In the genomic region with DNA sequence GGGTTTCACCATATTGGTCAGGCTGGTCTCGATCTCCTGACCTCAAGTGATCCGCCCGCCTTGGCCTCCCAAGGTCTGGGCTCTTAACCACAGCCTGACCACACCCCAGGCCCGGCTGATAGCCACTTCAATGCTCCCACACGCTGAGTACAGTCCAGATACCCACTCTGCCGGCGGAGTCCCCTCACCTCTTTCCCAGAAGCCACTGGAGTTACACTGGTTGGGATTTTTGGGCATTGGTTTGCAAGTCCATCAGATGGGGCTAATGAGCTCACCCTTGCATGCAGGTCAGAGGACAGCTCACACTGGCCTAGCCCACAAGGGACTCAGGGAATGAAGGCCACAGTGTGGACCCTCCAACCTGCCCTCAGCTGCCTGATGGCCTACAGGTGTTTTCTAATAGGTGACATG, we compare ENCODE assay signal across 1 cellular context.
TF ChIP-seq lines count a peak whose summit lies in the region.

No MANE protein-coding gene starts in this region.

TF ChIP-seq in K562, 482 proteins besides CTCF, POLR2A, EP300 and RAD21 (continued from another document):
- TF ChIP-seq KLF1 (tag; IDR thresholded peaks at IDR 0.05) (peak; percentile 92), ZNF695 (CRISPR knock-in tag; IDR thresholded peaks at IDR 0.05) (no peak), ZNF316 (IDR thresholded peaks at IDR 0.05) (peak; percentile 91), ATF1 (CRISPR knock-in tag; IDR thresholded peaks at IDR 0.05) (no peak), ATF1 (tag; IDR thresholded peaks at IDR 0.05) (0 out of 2 replicates have a peak, but pooled peaks have one; percentile 10), TOE1 (IDR thresholded peaks at IDR 0.05; ENCODE audit: borderline replicate concordance) (0 out of 2 replicates have a peak, but pooled peaks have one; percentile 17), TOE1 (CRISPR knock-in tag; IDR thresholded peaks at IDR 0.05; ENCODE audit: borderline replicate concordance, low read depth) (no peak), CTBP1 (IDR thresholded peaks at IDR 0.05; ENCODE audit: borderline replicate concordance) (peak; percentile 33; the same call in 1 of the 2 replicates), TRIM24 (IDR thresholded peaks at IDR 0.05) (peak; percentile 22 to 75; a peak in 3 of 4 replicates), KDM1A (IDR thresholded peaks at IDR 0.05) (peak; percentile 41 to 46; a peak in 2 of 4 replicates), ZSCAN29 (IDR thresholded peaks at IDR 0.05) (no peak), CXXC5 (CRISPR knock-in tag; IDR thresholded peaks at IDR 0.05) (peak; percentile 19; the same call in 1 of the 2 replicates), JUND (IDR thresholded peaks at IDR 0.05; ENCODE audit: borderline replicate concordance, low read depth, low read length) (0 out of 2 replicates have a peak, but pooled peaks have one; percentile 8), JUND (tag; IDR thresholded peaks at IDR 0.05; ENCODE audit: borderline replicate concordance, low read depth, low read length) (no peak), RBM14 (IDR thresholded peaks at IDR 0.05; ENCODE audit: borderline replicate concordance, insufficient read depth, low read depth, low read length) (no peak), CBFA2T2 (conservative IDR thresholded peaks at IDR 0.05) (peak; percentile 25; the same call in 1 of the 2 replicates), TRIM28 (IDR thresholded peaks at IDR 0.05) (peak; percentile 83; the same call in 1 of the 2 replicates), HDAC2 (IDR thresholded peaks at IDR 0.05) (peak; percentile 16; the same call in 1 of the 2 replicates), MTA3 (IDR thresholded peaks at IDR 0.05; ENCODE audit: borderline replicate concordance) (no peak), ZFX (CRISPR knock-in tag; IDR thresholded peaks at IDR 0.05) (no peak), MYNN (IDR thresholded peaks at IDR 0.05) (peak; percentile 32; the same call in 1 of the 2 replicates), MYNN (CRISPR knock-in tag; IDR thresholded peaks at IDR 0.05) (no peak), POLR2AphosphoS2 (IDR thresholded peaks at IDR 0.05; ENCODE audit: low read length) (no peak), SP1 (CRISPR knock-in tag; IDR thresholded peaks at IDR 0.05) (peak; percentile 36; the same call in 1 of the 2 replicates), TCF7 (IDR thresholded peaks at IDR 0.05; ENCODE audit: borderline replicate concordance) (no peak), ZNF583 (CRISPR knock-in tag; IDR thresholded peaks at IDR 0.05) (0 out of 2 replicates have a peak, but pooled peaks have one; percentile 10), NFIC (IDR thresholded peaks at IDR 0.05) (peak; percentile 11; the same call in 1 of the 2 replicates), ESRRA (IDR thresholded peaks at IDR 0.05; ENCODE audit: borderline replicate concordance, low read depth) (peak; percentile 56; the same call in 1 of the 2 replicates), MTA2 (IDR thresholded peaks at IDR 0.05; ENCODE audit: low read depth) (0 out of 2 replicates have a peak, but pooled peaks have one; percentile 15), DPF2 (IDR thresholded peaks at IDR 0.05) (peak; percentile 57), BCOR (IDR thresholded peaks at IDR 0.05) (peak; percentile 63; the same call in 1 of the 2 replicates), ZNF57 (CRISPR knock-in tag; IDR thresholded peaks at IDR 0.05) (no peak), ZBTB1 (CRISPR knock-in tag; IDR thresholded peaks at IDR 0.05; ENCODE audit: borderline replicate concordance, low read depth) (peak; percentile 84; the same call in 1 of the 2 replicates), ZNF143 (CRISPR knock-in tag; IDR thresholded peaks at IDR 0.05) (0 out of 2 replicates have a peak, but pooled peaks have one; percentile 54), SMAD4 (CRISPR knock-in tag; conservative IDR thresholded peaks at IDR 0.05) (peak; percentile 57; the same call in 1 of the 2 replicates)
- TF ChIP-seq, protein P1, sequence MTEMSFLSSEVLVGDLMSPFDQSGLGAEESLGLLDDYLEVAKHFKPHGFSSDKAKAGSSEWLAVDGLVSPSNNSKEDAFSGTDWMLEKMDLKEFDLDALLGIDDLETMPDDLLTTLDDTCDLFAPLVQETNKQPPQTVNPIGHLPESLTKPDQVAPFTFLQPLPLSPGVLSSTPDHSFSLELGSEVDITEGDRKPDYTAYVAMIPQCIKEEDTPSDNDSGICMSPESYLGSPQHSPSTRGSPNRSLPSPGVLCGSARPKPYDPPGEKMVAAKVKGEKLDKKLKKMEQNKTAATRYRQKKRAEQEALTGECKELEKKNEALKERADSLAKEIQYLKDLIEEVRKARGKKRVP (CRISPR knock-in tag; IDR thresholded peaks at IDR 0.05): no peak
- TF ChIP-seq, protein P2, sequence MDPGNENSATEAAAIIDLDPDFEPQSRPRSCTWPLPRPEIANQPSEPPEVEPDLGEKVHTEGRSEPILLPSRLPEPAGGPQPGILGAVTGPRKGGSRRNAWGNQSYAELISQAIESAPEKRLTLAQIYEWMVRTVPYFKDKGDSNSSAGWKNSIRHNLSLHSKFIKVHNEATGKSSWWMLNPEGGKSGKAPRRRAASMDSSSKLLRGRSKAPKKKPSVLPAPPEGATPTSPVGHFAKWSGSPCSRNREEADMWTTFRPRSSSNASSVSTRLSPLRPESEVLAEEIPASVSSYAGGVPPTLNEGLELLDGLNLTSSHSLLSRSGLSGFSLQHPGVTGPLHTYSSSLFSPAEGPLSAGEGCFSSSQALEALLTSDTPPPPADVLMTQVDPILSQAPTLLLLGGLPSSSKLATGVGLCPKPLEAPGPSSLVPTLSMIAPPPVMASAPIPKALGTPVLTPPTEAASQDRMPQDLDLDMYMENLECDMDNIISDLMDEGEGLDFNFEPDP (CRISPR knock-in tag; IDR thresholded peaks at IDR 0.05): no peak
- TF ChIP-seq, protein P3, sequence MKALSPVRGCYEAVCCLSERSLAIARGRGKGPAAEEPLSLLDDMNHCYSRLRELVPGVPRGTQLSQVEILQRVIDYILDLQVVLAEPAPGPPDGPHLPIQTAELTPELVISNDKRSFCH (CRISPR knock-in tag; IDR thresholded peaks at IDR 0.05): no peak
- TF ChIP-seq, protein P3 (tag; IDR thresholded peaks at IDR 0.05): 0 out of 2 replicates have a peak, but pooled peaks have one; percentile 44
- TF ChIP-seq, protein P4, sequence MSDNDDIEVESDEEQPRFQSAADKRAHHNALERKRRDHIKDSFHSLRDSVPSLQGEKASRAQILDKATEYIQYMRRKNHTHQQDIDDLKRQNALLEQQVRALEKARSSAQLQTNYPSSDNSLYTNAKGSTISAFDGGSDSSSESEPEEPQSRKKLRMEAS (CRISPR knock-in tag; IDR thresholded peaks at IDR 0.05): 0 out of 2 replicates have a peak, but pooled peaks have one; percentile 43
- TF ChIP-seq, protein P5, sequence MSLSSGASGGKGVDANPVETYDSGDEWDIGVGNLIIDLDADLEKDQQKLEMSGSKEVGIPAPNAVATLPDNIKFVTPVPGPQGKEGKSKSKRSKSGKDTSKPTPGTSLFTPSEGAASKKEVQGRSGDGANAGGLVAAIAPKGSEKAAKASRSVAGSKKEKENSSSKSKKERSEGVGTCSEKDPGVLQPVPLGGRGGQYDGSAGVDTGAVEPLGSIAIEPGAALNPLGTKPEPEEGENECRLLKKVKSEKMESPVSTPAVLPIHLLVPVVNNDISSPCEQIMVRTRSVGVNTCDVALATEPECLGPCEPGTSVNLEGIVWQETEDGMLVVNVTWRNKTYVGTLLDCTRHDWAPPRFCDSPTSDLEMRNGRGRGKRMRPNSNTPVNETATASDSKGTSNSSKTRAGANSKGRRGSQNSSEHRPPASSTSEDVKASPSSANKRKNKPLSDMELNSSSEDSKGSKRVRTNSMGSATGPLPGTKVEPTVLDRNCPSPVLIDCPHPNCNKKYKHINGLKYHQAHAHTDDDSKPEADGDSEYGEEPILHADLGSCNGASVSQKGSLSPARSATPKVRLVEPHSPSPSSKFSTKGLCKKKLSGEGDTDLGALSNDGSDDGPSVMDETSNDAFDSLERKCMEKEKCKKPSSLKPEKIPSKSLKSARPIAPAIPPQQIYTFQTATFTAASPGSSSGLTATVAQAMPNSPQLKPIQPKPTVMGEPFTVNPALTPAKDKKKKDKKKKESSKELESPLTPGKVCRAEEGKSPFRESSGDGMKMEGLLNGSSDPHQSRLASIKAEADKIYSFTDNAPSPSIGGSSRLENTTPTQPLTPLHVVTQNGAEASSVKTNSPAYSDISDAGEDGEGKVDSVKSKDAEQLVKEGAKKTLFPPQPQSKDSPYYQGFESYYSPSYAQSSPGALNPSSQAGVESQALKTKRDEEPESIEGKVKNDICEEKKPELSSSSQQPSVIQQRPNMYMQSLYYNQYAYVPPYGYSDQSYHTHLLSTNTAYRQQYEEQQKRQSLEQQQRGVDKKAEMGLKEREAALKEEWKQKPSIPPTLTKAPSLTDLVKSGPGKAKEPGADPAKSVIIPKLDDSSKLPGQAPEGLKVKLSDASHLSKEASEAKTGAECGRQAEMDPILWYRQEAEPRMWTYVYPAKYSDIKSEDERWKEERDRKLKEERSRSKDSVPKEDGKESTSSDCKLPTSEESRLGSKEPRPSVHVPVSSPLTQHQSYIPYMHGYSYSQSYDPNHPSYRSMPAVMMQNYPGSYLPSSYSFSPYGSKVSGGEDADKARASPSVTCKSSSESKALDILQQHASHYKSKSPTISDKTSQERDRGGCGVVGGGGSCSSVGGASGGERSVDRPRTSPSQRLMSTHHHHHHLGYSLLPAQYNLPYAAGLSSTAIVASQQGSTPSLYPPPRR (CRISPR knock-in tag; IDR thresholded peaks at IDR 0.05; ENCODE audit: borderline replicate concordance): peak; percentile 67; the same call in 1 of the 2 replicates
- TF ChIP-seq, protein P6, sequence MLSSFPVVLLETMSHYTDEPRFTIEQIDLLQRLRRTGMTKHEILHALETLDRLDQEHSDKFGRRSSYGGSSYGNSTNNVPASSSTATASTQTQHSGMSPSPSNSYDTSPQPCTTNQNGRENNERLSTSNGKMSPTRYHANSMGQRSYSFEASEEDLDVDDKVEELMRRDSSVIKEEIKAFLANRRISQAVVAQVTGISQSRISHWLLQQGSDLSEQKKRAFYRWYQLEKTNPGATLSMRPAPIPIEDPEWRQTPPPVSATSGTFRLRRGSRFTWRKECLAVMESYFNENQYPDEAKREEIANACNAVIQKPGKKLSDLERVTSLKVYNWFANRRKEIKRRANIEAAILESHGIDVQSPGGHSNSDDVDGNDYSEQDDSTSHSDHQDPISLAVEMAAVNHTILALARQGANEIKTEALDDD (IDR thresholded peaks at IDR 0.05): no peak
- TF ChIP-seq, protein P7, sequence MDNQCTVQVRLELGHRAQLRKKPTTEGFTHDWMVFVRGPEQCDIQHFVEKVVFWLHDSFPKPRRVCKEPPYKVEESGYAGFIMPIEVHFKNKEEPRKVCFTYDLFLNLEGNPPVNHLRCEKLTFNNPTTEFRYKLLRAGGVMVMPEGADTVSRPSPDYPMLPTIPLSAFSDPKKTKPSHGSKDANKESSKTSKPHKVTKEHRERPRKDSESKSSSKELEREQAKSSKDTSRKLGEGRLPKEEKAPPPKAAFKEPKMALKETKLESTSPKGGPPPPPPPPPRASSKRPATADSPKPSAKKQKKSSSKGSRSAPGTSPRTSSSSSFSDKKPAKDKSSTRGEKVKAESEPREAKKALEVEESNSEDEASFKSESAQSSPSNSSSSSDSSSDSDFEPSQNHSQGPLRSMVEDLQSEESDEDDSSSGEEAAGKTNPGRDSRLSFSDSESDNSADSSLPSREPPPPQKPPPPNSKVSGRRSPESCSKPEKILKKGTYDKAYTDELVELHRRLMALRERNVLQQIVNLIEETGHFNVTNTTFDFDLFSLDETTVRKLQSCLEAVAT (IDR thresholded peaks at IDR 0.05): peak in 1 of 2 experiments; percentile 80; a peak in 2 of 4 replicates
- TF ChIP-seq, protein P8, sequence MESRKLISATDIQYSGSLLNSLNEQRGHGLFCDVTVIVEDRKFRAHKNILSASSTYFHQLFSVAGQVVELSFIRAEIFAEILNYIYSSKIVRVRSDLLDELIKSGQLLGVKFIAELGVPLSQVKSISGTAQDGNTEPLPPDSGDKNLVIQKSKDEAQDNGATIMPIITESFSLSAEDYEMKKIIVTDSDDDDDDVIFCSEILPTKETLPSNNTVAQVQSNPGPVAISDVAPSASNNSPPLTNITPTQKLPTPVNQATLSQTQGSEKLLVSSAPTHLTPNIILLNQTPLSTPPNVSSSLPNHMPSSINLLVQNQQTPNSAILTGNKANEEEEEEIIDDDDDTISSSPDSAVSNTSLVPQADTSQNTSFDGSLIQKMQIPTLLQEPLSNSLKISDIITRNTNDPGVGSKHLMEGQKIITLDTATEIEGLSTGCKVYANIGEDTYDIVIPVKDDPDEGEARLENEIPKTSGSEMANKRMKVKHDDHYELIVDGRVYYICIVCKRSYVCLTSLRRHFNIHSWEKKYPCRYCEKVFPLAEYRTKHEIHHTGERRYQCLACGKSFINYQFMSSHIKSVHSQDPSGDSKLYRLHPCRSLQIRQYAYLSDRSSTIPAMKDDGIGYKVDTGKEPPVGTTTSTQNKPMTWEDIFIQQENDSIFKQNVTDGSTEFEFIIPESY (CRISPR knock-in tag; IDR thresholded peaks at IDR 0.05): peak; percentile 33; the same call in 1 of the 2 replicates
